Comparison of ENCODE assay signal across 20 cellular contexts in genomic region chr19:58045411-58046050, GRCh38. TPM values are rescaled to one million over a fixed set of nuclear protein-coding genes. Genes with fewer than 3 reads are reported as not detected.
DNase-seq lines count a peak whose midpoint lies in the region; ATAC-seq, FAIRE-seq and TF ChIP-seq lines count a peak whose summit lies in the region.
"Had no signal": no experiment of that assay in that cellular context is flagged by ENCODE, and none has a peak within 500 bp of the region (broad histone marks: within the 10 kb centered on the region; RNA-seq: fewer than 3 reads in every experiment).

No MANE protein-coding gene starts in this region.

- no peak overlapping the region for H2BK5ac ChIP-seq in H9 (ENCODE audit: insufficient read length, low read length)

- H2AFZ ChIP-seq in H9 (ENCODE audit: low read length) (no peak overlapping the region), osteoblast (ENCODE audit: low read length) (no peak overlapping the region)

- H3K27me3 ChIP-seq in H9 (ENCODE audit: insufficient read depth, low read length) (no peaks in the 10 kb centered on the region; the same call in 1 of the 2 replicates), osteoblast (ENCODE audit: insufficient read depth, low read length) (no peaks in the 10 kb centered on the region), suprapubic skin (no peaks in the 10 kb centered on the region)
- H3K27me3 ChIP-seq: BLaER1 had no signal

- no peak overlapping the region for H3K27ac Mint-ChIP-seq in H9
- peak overlapping the region; percentile 44 for H3K27ac Mint-ChIP-seq in stimulated activated naive B cell treated with anti-CD40 and anti-IgM and Interleukin-4, amounts not matched to agents 10 μg/mL and 1 μg/mL and 100 μg/mL, for 72 hours
- H3K27ac Mint-ChIP-seq: B cell; CD8-positive, alpha-beta T cell had no signal

- no peak for FAIRE-seq in D721Med (lab: Jason Lieb, UNC)
- FAIRE-seq: A204.1, G401.6, GM12892, H54 had no signal

- no peak overlapping the region for H2AK5ac ChIP-seq in H9 (ENCODE audit: insufficient read length, low read length)

- H2BK15ac ChIP-seq in H9 (ENCODE audit: low read depth, low read length): no peak overlapping the region

- no peak for TF ChIP-seq EP300 in suprapubic skin (IDR thresholded peaks at IDR 0.05)

- no peak overlapping the region for H3K9ac ChIP-seq in H9 (ENCODE audit: extremely low read depth, insufficient read length, low read length)
- H3K9ac ChIP-seq: BLaER1 had no signal

- H2BK12ac ChIP-seq in H9 (ENCODE audit: insufficient read length, low read depth, low read length): no peak overlapping the region

- no peak overlapping the region for H4K91ac ChIP-seq in H9 (ENCODE audit: insufficient read length, low read depth, low read length)

- no peak overlapping the region for H3K4me2 ChIP-seq in H9 (ENCODE audit: insufficient read depth, insufficient read length, low read length)
- no peak overlapping the region for H3K4me2 ChIP-seq in osteoblast (ENCODE audit: insufficient read depth, low read length)
- H3K4me2 ChIP-seq: BLaER1 had no signal

- H3K4me3 Mint-ChIP-seq in H9: no peak overlapping the region
- no peak overlapping the region for H3K4me3 Mint-ChIP-seq in stimulated activated naive B cell treated with anti-CD40 and anti-IgM and Interleukin-4, amounts not matched to agents 10 μg/mL and 1 μg/mL and 100 μg/mL, for 72 hours
- H3K4me3 Mint-ChIP-seq: B cell; CD4-positive, CD25-positive, alpha-beta regulatory T cell; CD8-positive, alpha-beta T cell had no signal

- DNase-seq in H9 (no peak), osteoblast (ENCODE audit: insufficient read length, low spot score, missing footprints) (peak; percentile 82), D721Med (ENCODE audit: insufficient read length, low spot score) (no peak), suprapubic skin (ENCODE audit: low spot score in 2 of 2) (no peak), NCI-H146 (lab: John Stamatoyannopoulos, UW) (no peak)
- no peak for DNase-seq in stimulated activated naive B cell treated with anti-CD40 and anti-IgM and Interleukin-4, amounts not matched to agents 10 μg/mL and 1 μg/mL and 100 μg/mL, for 72 hours
- DNase-seq: Caco-2; CD4-positive, CD25-positive, alpha-beta regulatory T cell; CD8-positive, alpha-beta T cell; DMS153; DND-41; GOT3; HCEC 1CT had no signal

- H3K79me2 ChIP-seq in H9 (ENCODE audit: insufficient read depth, low read length) (no peaks in the 10 kb centered on the region), osteoblast (ENCODE audit: insufficient read depth, low read length) (no peaks in the 10 kb centered on the region)

- H3K56ac ChIP-seq in H9 (ENCODE audit: insufficient read length, low read depth, low read length): no peak overlapping the region

- H3K4me1 ChIP-seq in H9 (ENCODE audit: insufficient read depth, low read length): no peaks in the 10 kb centered on the region
- H3K4me1 ChIP-seq in osteoblast (ENCODE audit: insufficient read depth, low read length): no peaks in the 10 kb centered on the region
- no peaks in the 10 kb centered on the region for H3K4me1 ChIP-seq in suprapubic skin
- H3K4me1 ChIP-seq: Caco-2 had no signal

- no peak for ATAC-seq in stimulated activated naive B cell treated with anti-CD40 and anti-IgM and Interleukin-4, amounts not matched to agents 10 μg/mL and 1 μg/mL and 100 μg/mL, for 72 hours (replicated peaks)
- ATAC-seq: CD8-positive, alpha-beta T cell had no signal

- peaks cover 35% of the 10 kb centered on the region for H3K9me3 ChIP-seq in H9 (ENCODE audit: control insufficient read depth, low read depth, low read length)
- H3K9me3 ChIP-seq in osteoblast (ENCODE audit: low read depth, low read length): peaks cover 3% of the 10 kb centered on the region
- H3K9me3 ChIP-seq in suprapubic skin: peaks cover 21% of the 10 kb centered on the region

- H3K23ac ChIP-seq in H9 (ENCODE audit: insufficient read length, low read depth, low read length): no peak overlapping the region

- H3K4ac ChIP-seq in H9 (ENCODE audit: low read depth, low read length): no peak overlapping the region

- H4K8ac ChIP-seq in H9 (replicated peaks; ENCODE audit: insufficient read length, low read depth, low read length): peak overlapping the region; percentile 32

- H3K79me1 ChIP-seq in H9 (ENCODE audit: insufficient read depth, low read depth, low read length, poor library complexity, severe bottlenecking): no peaks in the 10 kb centered on the region

- no peaks in the 10 kb centered on the region for H3K36me3 ChIP-seq in osteoblast (ENCODE audit: insufficient read depth, low read length)
- H3K36me3 ChIP-seq in suprapubic skin: no peaks in the 10 kb centered on the region
- H3K36me3 ChIP-seq: BLaER1 had no signal

- peaks cover 4 to 32% (median 11%) of the 10 kb centered on the region in 3 experiments; a peak in 6 of 7 replicates for H3K36me3 Mint-ChIP-seq in H9 (ENCODE audit: insufficient read depth in 1 of 3, low read depth in 3 of 3)
- peaks cover 7 to 14% of the 10 kb centered on the region in 2 donors for H3K36me3 Mint-ChIP-seq in stimulated activated naive B cell treated with anti-CD40 and anti-IgM and Interleukin-4, amounts not matched to agents 10 μg/mL and 1 μg/mL and 100 μg/mL, for 72 hours

- no peak overlapping the region for H3K18ac ChIP-seq in H9 (ENCODE audit: insufficient read length, low read depth, low read length)

- TF ChIP-seq POLR2A in suprapubic skin (IDR thresholded peaks at IDR 0.05): no peak

- H3K4me1 Mint-ChIP-seq in H9: 0 out of 4 replicates have a peak, but pooled peaks cover 0 to 1% of the 10 kb centered on the region in 2 experiments
- H3K4me1 Mint-ChIP-seq in stimulated activated naive B cell treated with anti-CD40 and anti-IgM and Interleukin-4, amounts not matched to agents 10 μg/mL and 1 μg/mL and 100 μg/mL, for 72 hours: no peaks in the 10 kb centered on the region
- H3K4me1 Mint-ChIP-seq: B cell; CD4-positive, CD25-positive, alpha-beta regulatory T cell had no signal

- no peak overlapping the region for H2BK120ac ChIP-seq in H9 (ENCODE audit: low read depth, low read length, poor library complexity, severe bottlenecking)

- no peak overlapping the region for H3T11ph ChIP-seq in H9 (ENCODE audit: low read length)

- no CpG with 5 or more reads among the region's 24 CpGs for WGBS in H9 (ENCODE audit: extremely low coverage, insufficient read length, low lambda C conversion rate)
- WGBS in suprapubic skin: 95% methylated on average over 14 of the region's 24 CpGs

- no peak overlapping the region for H4K5ac ChIP-seq in H9 (ENCODE audit: insufficient read length, low read depth, low read length)

- H3K9me3 Mint-ChIP-seq in H9: peaks cover 75 to 82% of the 10 kb centered on the region in 2 experiments
- peaks cover 21 to 22% of the 10 kb centered on the region in 2 donors for H3K9me3 Mint-ChIP-seq in stimulated activated naive B cell treated with anti-CD40 and anti-IgM and Interleukin-4, amounts not matched to agents 10 μg/mL and 1 μg/mL and 100 μg/mL, for 72 hours

- H3K14ac ChIP-seq in H9 (ENCODE audit: insufficient read depth, low read length): no peak overlapping the region

- no peaks in the 10 kb centered on the region for H4K20me1 ChIP-seq in H9 (ENCODE audit: control insufficient read depth, insufficient read depth, insufficient read length)
- H4K20me1 ChIP-seq in osteoblast (ENCODE audit: insufficient read depth, low read length): no peaks in the 10 kb centered on the region
- H4K20me1 ChIP-seq: BLaER1 had no signal

- no peak for TF ChIP-seq CTCF in H9 (conservative IDR thresholded peaks at IDR 0.05)
- no peak for TF ChIP-seq CTCF in osteoblast (IDR thresholded peaks at IDR 0.05; ENCODE audit: extremely low read depth, low read depth, low read length)
- TF ChIP-seq CTCF in D721Med (IDR thresholded peaks at IDR 0.05; ENCODE audit: insufficient read depth, missing control alignments): no peak
- TF ChIP-seq CTCF in suprapubic skin (IDR thresholded peaks at IDR 0.05): no peak

- H3K4me3 ChIP-seq in osteoblast (ENCODE audit: insufficient read depth, low read length) (no peak overlapping the region), suprapubic skin (no peak overlapping the region)
- H3K4me3 ChIP-seq: BLaER1 had no signal

- H3K27ac ChIP-seq in H9 (ENCODE audit: insufficient read length, low read depth, low read length) (no peak overlapping the region), osteoblast (ENCODE audit: low read depth, low read length) (no peak overlapping the region), suprapubic skin (no peak overlapping the region)
- H3K27ac ChIP-seq: BLaER1, C4-2B had no signal

- H3K23me2 ChIP-seq in H9 (ENCODE audit: insufficient read length, low read depth, low read length, poor library complexity, severe bottlenecking): no peaks in the 10 kb centered on the region

- H3K27me3 Mint-ChIP-seq in H9 (ENCODE audit: low read depth): peaks cover 50% of the 10 kb centered on the region
- H3K27me3 Mint-ChIP-seq in stimulated activated naive B cell treated with anti-CD40 and anti-IgM and Interleukin-4, amounts not matched to agents 10 μg/mL and 1 μg/mL and 100 μg/mL, for 72 hours: peaks cover 12 to 25% of the 10 kb centered on the region in 2 donors
- H3K27me3 Mint-ChIP-seq: B cell; CD4-positive, CD25-positive, alpha-beta regulatory T cell had no signal

- no peak overlapping the region for H2BK20ac ChIP-seq in H9 (ENCODE audit: low read depth, low read length, poor library complexity, severe bottlenecking)

RNA-seq across cellular contexts. Expression of gene ZSCAN1, which starts 11.7 kb away (rescaled TPM):
- total RNA-seq in H9 (2021) (0.77 and 1.2 TPM in 2 replicates), osteoblast (0.36 TPM in 1 of 2 replicates, not detected in the other), suprapubic skin (not detected)
- total RNA-seq: B cell; Caco-2; CD4-positive, CD25-positive, alpha-beta regulatory T cell; CD8-positive, alpha-beta T cell had no signal

RNA-seq across cellular contexts. Expression of gene ZNF135, which starts 13.6 kb away (rescaled TPM):
- total RNA-seq in H9 (2021): 4.7 and 5.4 TPM in 2 replicates
- total RNA-seq in osteoblast: 6.5 and 8.3 TPM in 2 replicates
- 10 to 100 TPM in 2 of 4 donors, 1 to 10 TPM in 2; 4.6 to 12.4 (median 7.7) TPM for total RNA-seq in suprapubic skin
- total RNA-seq: Caco-2 had no signal

RNA-seq across cellular contexts. Expression of gene ZNF606, which starts 42.9 kb away (rescaled TPM):
- total RNA-seq in H9 (2021) (13.4 and 14.1 TPM in 2 replicates), osteoblast (16.3 and 17.4 TPM in 2 replicates), suprapubic skin (10 to 100 TPM in 3 of 4 donors, 1 to 10 TPM in 1; 4.0 to 21.9 (median 14.3) TPM)

RNA-seq across cellular contexts. Expression of gene ZSCAN18, which starts 52.5 kb away (rescaled TPM):
- 35.4 and 40.1 TPM in 2 replicates for total RNA-seq in H9 (2021)
- 49.8 and 60.4 TPM in 2 replicates for total RNA-seq in osteoblast
- 10 to 100 TPM; 33.0 to 52.8 (median 48.9) TPM for total RNA-seq in suprapubic skin
- total RNA-seq: Caco-2 had no signal
